Comparison of ENCODE assay signal across 24 cellular contexts in genomic region chr12:113453330-113453729, GRCh38. TPM values are rescaled to one million over a fixed set of nuclear protein-coding genes. Genes with fewer than 3 reads are reported as not detected.
DNase-seq lines count a peak whose midpoint lies in the region; ATAC-seq and TF ChIP-seq lines count a peak whose summit lies in the region.
"Had no signal": no experiment of that assay in that cellular context is flagged by ENCODE, and none has a peak within 500 bp of the region (broad histone marks: within the 10 kb centered on the region; RNA-seq: fewer than 3 reads in every experiment).

No MANE protein-coding gene starts in this region.

- CTCF ChIA-PET in OCI-LY7 (lab: Charles Lee; ENCODE audit: unreplicated experiment), result interaction anchor here (0.6 kb wide), 2 partner anchors 45 to 369 kb away, joined by 3 to 4 read pairs; no protein-coding TSS in a partner anchor
- CTCF ChIA-PET in Panc1 (lab: Charles Lee), result interaction anchor here (0.5 kb wide), 1 partner anchor 9 kb away, joined by 7 read pairs; no protein-coding TSS in a partner anchor

- H3K4me3 ChIP-seq in OCI-LY7 (ENCODE audit: low read depth, low read length, poor library complexity, severe bottlenecking) (no peak overlapping the region), Panc1 (ENCODE audit: low read depth in 2 of 2, low read length in 2 of 2) (no peak overlapping the region), endodermal cell (ENCODE audit: low read length) (no peak overlapping the region), right atrium auricular region (no peak overlapping the region)
- H3K4me3 ChIP-seq: A549 had no signal

- peak overlapping the region; percentile 61 for H2AFZ ChIP-seq in OCI-LY7 (ENCODE audit: low read length)

- POLR2A ChIA-PET in OCI-LY7 (lab: Charles Lee), result interaction anchor here (0.7 kb wide), 1 partner anchor 368 kb away, joined by 4 read pairs; no protein-coding TSS in a partner anchor
- POLR2A ChIA-PET in Panc1 (lab: Charles Lee), result no interaction called here

- in situ Hi-C loops in Panc1 (cut with HindIII; ENCODE audit: low pct_unique_long_range_greater_than_20kb, low sequenced_read_pairs), result no loop called here

- H3K36me3 ChIP-seq in OCI-LY7 (ENCODE audit: insufficient read depth, low read length) (no peaks in the 10 kb centered on the region), Panc1 (ENCODE audit: control insufficient read depth, insufficient read depth, low read length) (no peaks in the 10 kb centered on the region), endodermal cell (ENCODE audit: control insufficient read depth, insufficient read depth, low read length) (no peaks in the 10 kb centered on the region), right atrium auricular region (no peaks in the 10 kb centered on the region)

- H3K79me2 ChIP-seq in OCI-LY7 (ENCODE audit: insufficient read depth, low read depth, low read length), result no peaks in the 10 kb centered on the region

- H3K9ac ChIP-seq in endodermal cell (ENCODE audit: extremely low read depth, low read length, poor library complexity, severe bottlenecking), result no peak overlapping the region

- no peaks in the 10 kb centered on the region for H3K9me2 ChIP-seq in OCI-LY7 (ENCODE audit: insufficient read depth, low read length)

- no peak overlapping the region for H3K4me2 ChIP-seq in OCI-LY7 (ENCODE audit: low read length)
- H3K4me2 ChIP-seq: A549 had no signal

- H3K4me1 Mint-ChIP-seq in endodermal cell, result peaks cover 14% of the 10 kb centered on the region
- H3K4me1 Mint-ChIP-seq: CD4-positive, alpha-beta memory T cell had no signal

- 29 to 55% methylated on average over 2 to 6 of the region's 6 CpGs for WGBS in endodermal cell (ENCODE audit: insufficient coverage in 1 of 2, insufficient read length in 1 of 2), 2 experiments

- H3K27ac ChIP-seq in OCI-LY7 (ENCODE audit: low read depth, low read length, poor library complexity, severe bottlenecking) (no peak overlapping the region), Panc1 (ENCODE audit: low read length) (no peak overlapping the region), endodermal cell (ENCODE audit: low read depth, low read length) (no peak overlapping the region), right atrium auricular region (no peak overlapping the region)
- H3K27ac ChIP-seq: A549 had no signal

- no peaks in the 10 kb centered on the region for H3K9me3 ChIP-seq in OCI-LY7 (ENCODE audit: low read length)
- no peaks in the 10 kb centered on the region for H3K9me3 ChIP-seq in Panc1 (ENCODE audit: control insufficient read depth, insufficient read depth, low read depth, low read length)
- H3K9me3 ChIP-seq in endodermal cell (ENCODE audit: control insufficient read depth, low read length), result no peaks in the 10 kb centered on the region
- no peaks in the 10 kb centered on the region for H3K9me3 ChIP-seq in right atrium auricular region
- H3K9me3 ChIP-seq: A549 had no signal

- H4K20me1 ChIP-seq in OCI-LY7 (ENCODE audit: insufficient read depth, low read length), result no peaks in the 10 kb centered on the region

- peaks cover 47% of the 10 kb centered on the region for H3K4me1 ChIP-seq in OCI-LY7 (ENCODE audit: insufficient read depth, low read length, poor library complexity, severe bottlenecking)
- no peaks in the 10 kb centered on the region for H3K4me1 ChIP-seq in Panc1 (ENCODE audit: control insufficient read depth, insufficient read depth, low read length)
- no peaks in the 10 kb centered on the region for H3K4me1 ChIP-seq in endodermal cell (ENCODE audit: control insufficient read depth, insufficient read depth, low read length)
- H3K4me1 ChIP-seq in right atrium auricular region, result no peaks in the 10 kb centered on the region
- H3K4me1 ChIP-seq: A549 had no signal

- H3K27me3 ChIP-seq in Panc1 (ENCODE audit: control insufficient read depth, insufficient read depth, low read length), result peaks cover 1% of the 10 kb centered on the region; the same call in 1 of the 2 replicates
- peaks cover 15% of the 10 kb centered on the region for H3K27me3 ChIP-seq in endodermal cell (ENCODE audit: control insufficient read depth, insufficient read depth, low read length, poor library complexity, severe bottlenecking)
- H3K27me3 ChIP-seq in right atrium auricular region, result no peaks in the 10 kb centered on the region

- TF ChIP-seq CTCF in OCI-LY7 (conservative IDR thresholded peaks at IDR 0.05; ENCODE audit: low read length) (no peak), Panc1 (IDR thresholded peaks at IDR 0.05) (no peak), endodermal cell (conservative IDR thresholded peaks at IDR 0.05) (no peak), right atrium auricular region (IDR thresholded peaks at IDR 0.05) (no peak)

- H3K9me3 Mint-ChIP-seq in endodermal cell, result no peaks in the 10 kb centered on the region
- H3K9me3 Mint-ChIP-seq: CD4-positive, alpha-beta memory T cell; H9 had no signal

- no peak for DNase-seq in OCI-LY7 (ENCODE audit: low spot score)
- DNase-seq in Panc1 (ENCODE audit: low read depth, low spot score), result no peak
- DNase-seq in endodermal cell, result peak; percentile 74
- DNase-seq in posterior vena cava (ENCODE audit: low spot score), result peak; percentile 12
- DNase-seq in right atrium auricular region (ENCODE audit: low spot score), result no peak
- no peak for DNase-seq in activated CD4-positive, alpha-beta T cell treated with anti-CD3 and anti-CD28 coated beads, Interleukin-2, amount 50 U/mL, for 1 hour
- no peak for DNase-seq in AML-193 (lab: John Stamatoyannopoulos, UW)
- DNase-seq in GOT3 (lab: John Stamatoyannopoulos, UW), result no peak
- DNase-seq: 8988T; ACHN; C1 segment of cervical spinal cord; Calu3; CD4-positive, alpha-beta memory T cell; COR-L47; DMS53; DMS79 treated with DMSO at 0.1 percent for 48 hours; GF-D8; H9 had no signal

- BruUV-seq in OCI-LY7 (replicated peaks; lab: Mats Ljungman, UMichigan) (no TSS peak), Panc1 (replicated peaks; lab: Mats Ljungman, UMichigan) (no TSS peak)

- no peaks in the 10 kb centered on the region for H3K36me3 Mint-ChIP-seq in endodermal cell (ENCODE audit: low read depth)
- H3K36me3 Mint-ChIP-seq: CD4-positive, alpha-beta memory T cell had no signal

- H3K4me3 Mint-ChIP-seq in endodermal cell, result no peak overlapping the region
- H3K4me3 Mint-ChIP-seq: CD4-positive, alpha-beta memory T cell had no signal

- ATAC-seq in Panc1, result 0 out of 2 replicates have a peak, but pooled peaks have one; percentile 48
- ATAC-seq: HCT116 had no signal

- peaks cover 21% of the 10 kb centered on the region for H3K27me3 Mint-ChIP-seq in endodermal cell (ENCODE audit: insufficient read depth)

- intact Hi-C loops in OCI-LY7 (cut with micrococcal nuclease; ENCODE audit: unreplicated experiment) (no loop called here), Panc1 (cut with micrococcal nuclease; ENCODE audit: unreplicated experiment) (no loop called here), posterior vena cava (cut with DNase I) (no loop called here)

- H3K27ac Mint-ChIP-seq in endodermal cell, result no peak overlapping the region
- H3K27ac Mint-ChIP-seq: CD4-positive, alpha-beta memory T cell; H9 had no signal

RNA-seq across cellular contexts. Expression of gene LHX5, which starts 18.3 kb away (rescaled TPM):
- not detected in 2 replicates for total RNA-seq in OCI-LY7 (2014; rRNA removed; shearing (Covaris generic))
- not detected in 2 replicates for total RNA-seq in OCI-LY7 (2022)
- total RNA-seq in Panc1 (2021; ENCODE audit: unreplicated experiment), result not detected
- not detected for polyA plus RNA-seq in Panc1 (2012; ENCODE audit: insufficient read length)
- total RNA-seq in endodermal cell, result under 1 TPM in 1 of 2 donors, not detected in 1; 0.18 TPM
- 8.2 TPM for polyA plus RNA-seq in endodermal cell (2013, experiment 1 of 2)
- polyA plus RNA-seq in endodermal cell (2013, experiment 2 of 2), result 7.5 TPM
- not detected for total RNA-seq in posterior vena cava
- total RNA-seq in right atrium auricular region, result not detected
- total RNA-seq: Calu3; CD4-positive, alpha-beta memory T cell; G401; H4 had no signal
- polyA plus RNA-seq: A549; BJ; CD4-positive, alpha-beta memory T cell had no signal

RNA-seq across cellular contexts. Expression of gene SDSL, which starts 31.1 kb away (rescaled TPM):
- total RNA-seq in OCI-LY7 (2014; rRNA removed; shearing (Covaris generic)), result not detected in 2 replicates
- not detected in 2 replicates for total RNA-seq in OCI-LY7 (2022)
- 5.8 TPM for total RNA-seq in Panc1 (2021; ENCODE audit: unreplicated experiment)
- polyA plus RNA-seq in Panc1 (2012; ENCODE audit: insufficient read length), result 17.2 TPM
- total RNA-seq in endodermal cell, result 1 to 10 TPM; 2.4 to 5.7 TPM
- polyA plus RNA-seq in endodermal cell (2013, experiment 1 of 2), result 3.9 TPM
- polyA plus RNA-seq in endodermal cell (2013, experiment 2 of 2), result 6.6 TPM
- 1 to 10 TPM; 1.1 to 5.5 TPM for total RNA-seq in posterior vena cava
- 1 to 10 TPM; 2.8 to 5.5 TPM for total RNA-seq in right atrium auricular region
- polyA plus RNA-seq: CD4-positive, alpha-beta memory T cell had no signal

RNA-seq across cellular contexts. Expression of gene SDS, which starts 49.6 kb away (rescaled TPM):
- total RNA-seq in OCI-LY7 (2014; rRNA removed; shearing (Covaris generic)), result not detected in 2 replicates
- total RNA-seq in OCI-LY7 (2022) (not detected in 2 replicates), Panc1 (2021; ENCODE audit: unreplicated experiment) (0.15 TPM), endodermal cell (not detected), posterior vena cava (under 1 TPM; 0.62 to 0.83 TPM), right atrium auricular region (1 to 10 TPM in 1 of 2 donors, not detected in 1; 1.3 TPM)
- polyA plus RNA-seq in Panc1 (2012; ENCODE audit: insufficient read length), result not detected
- polyA plus RNA-seq in endodermal cell (2013, experiment 1 of 2), result not detected
- not detected for polyA plus RNA-seq in endodermal cell (2013, experiment 2 of 2)
- total RNA-seq: Daoy, H4, H9 had no signal
- polyA plus RNA-seq: BJ; CD4-positive, alpha-beta memory T cell had no signal

Comparison
In these comparisons a context has a peak if more than half of its experiments do, and no peak if none do; other contexts are left out.
1. DNase-seq: peak in endodermal cell (single experiment) and posterior vena cava (single experiment); none in OCI-LY7 (single experiment), Panc1 (single experiment), right atrium auricular region (single experiment), activated CD4-positive, alpha-beta T cell treated with anti-CD3 and anti-CD28 coated beads, Interleukin-2, amount 50 U/mL, for 1 hour (single experiment), AML-193 (0 of 2) and GOT3 (single experiment).